In genomic region chr2:126637393-126637792, GRCh38 we compare ENCODE assay signal across 30 cellular contexts.
"Had no signal": no experiment of that assay in that cellular context is flagged by ENCODE, and none has a peak within 500 bp of the region (broad histone marks: within the 10 kb centered on the region; RNA-seq: fewer than 3 reads in every experiment).

No MANE protein-coding gene starts in this region.

- H3K4me2 ChIP-seq: hepatocyte, smooth muscle cell had no signal

- H3K27me3 ChIP-seq: ascending aorta, cardiac muscle cell, colonic mucosa, gastrocnemius medialis, hepatocyte, right atrium auricular region, vagina had no signal

- H3K27ac ChIP-seq: ascending aorta, cardiac muscle cell, colonic mucosa, gastrocnemius medialis, hepatocyte, right atrium auricular region, vagina, WERI-Rb-1 had no signal

- H3K9me3 ChIP-seq: ascending aorta, colonic mucosa, gastrocnemius medialis, mucosa of descending colon, right atrium auricular region, vagina had no signal

- H3K36me3 Mint-ChIP-seq: activated CD8-positive, alpha-beta memory T cell treated with anti-CD3 and anti-CD28 coated beads, Interleukin-2, amount 10 ng/mL, durations not matched to agents 7 days and 5 days; activated naive CD4-positive, alpha-beta T cell treated with anti-CD3 and anti-CD28 coated beads, Interleukin-2, amount 10 ng/mL, durations not matched to agents 7 days and 5 days; activated naive CD8-positive, alpha-beta T cell treated with anti-CD3 and anti-CD28 coated beads, Interleukin-2, amount 10 ng/mL, durations not matched to agents 7 days and 5 days; brain; natural killer cell treated with Interleukin-12 subunit alpha and Interleukin-12 subunit beta and Interleukin-15 and Interleukin-18, amount 100 ng/mL, for 72 hours; stimulated activated memory B cell treated with anti-CD40 and anti-IgM and Interleukin-4, amounts not matched to agents 10 μg/mL and 1 μg/mL and 100 μg/mL, for 72 hours; type B pancreatic cell had no signal

- H3K27ac Mint-ChIP-seq: activated CD4-positive, alpha-beta memory T cell treated with anti-CD3 and anti-CD28 coated beads, Interleukin-2, amount 10 ng/mL, durations not matched to agents 7 days and 5 days; activated CD8-positive, alpha-beta memory T cell treated with anti-CD3 and anti-CD28 coated beads, Interleukin-2, amount 10 ng/mL, durations not matched to agents 7 days and 5 days; activated naive CD4-positive, alpha-beta T cell treated with anti-CD3 and anti-CD28 coated beads, Interleukin-2, amount 10 ng/mL, durations not matched to agents 7 days and 5 days; activated naive CD8-positive, alpha-beta T cell treated with anti-CD3 and anti-CD28 coated beads, Interleukin-2, amount 10 ng/mL, durations not matched to agents 7 days and 5 days; brain; effector memory CD8-positive, alpha-beta T cell; natural killer cell treated with Interleukin-12 subunit alpha and Interleukin-12 subunit beta and Interleukin-15 and Interleukin-18, amount 100 ng/mL, for 72 hours; stimulated activated memory B cell treated with anti-CD40 and anti-IgM and Interleukin-4, amounts not matched to agents 10 μg/mL and 1 μg/mL and 100 μg/mL, for 72 hours; stimulated activated naive CD8-positive, alpha-beta T cell treated with anti-CD3 and anti-CD28 coated beads, Interleukin-15, amount 100 ng/mL, for 72 hours; type B pancreatic cell had no signal

- H3K4me1 Mint-ChIP-seq: activated CD4-positive, alpha-beta memory T cell treated with anti-CD3 and anti-CD28 coated beads, Interleukin-2, amount 10 ng/mL, durations not matched to agents 7 days and 5 days; activated CD8-positive, alpha-beta memory T cell treated with anti-CD3 and anti-CD28 coated beads, Interleukin-2, amount 10 ng/mL, durations not matched to agents 7 days and 5 days; activated naive CD4-positive, alpha-beta T cell treated with anti-CD3 and anti-CD28 coated beads, Interleukin-2, amount 10 ng/mL, durations not matched to agents 7 days and 5 days had no signal

- H3K36me3 ChIP-seq: ascending aorta, cardiac muscle cell, colonic mucosa, gastrocnemius medialis, right atrium auricular region, vagina, WERI-Rb-1 had no signal

- DNase-seq: activated CD4-positive, alpha-beta memory T cell treated with anti-CD3 and anti-CD28 coated beads, Interleukin-2, amount 10 ng/mL, durations not matched to agents 7 days and 5 days; activated CD4-positive, alpha-beta T cell treated with anti-CD3 and anti-CD28 coated beads for 48 hours; activated CD8-positive, alpha-beta memory T cell treated with anti-CD3 and anti-CD28 coated beads, Interleukin-2, amount 10 ng/mL, durations not matched to agents 7 days and 5 days; activated gamma-delta T cell; activated naive CD4-positive, alpha-beta T cell treated with anti-CD3 and anti-CD28 coated beads, Interleukin-2, amount 10 ng/mL, durations not matched to agents 7 days and 5 days; activated naive CD8-positive, alpha-beta T cell treated with anti-CD3 and anti-CD28 coated beads, Interleukin-2, amount 10 ng/mL, durations not matched to agents 7 days and 5 days; cerebellar nuclear complex; colonic mucosa; effector memory CD8-positive, alpha-beta T cell; gastrocnemius medialis; left cardiac atrium; left ventricle myocardium superior; mucosa of descending colon; stimulated activated CD4-positive, alpha-beta T cell treated with anti-CD3 and anti-CD28 coated beads, Interleukin-1b, Interleukin-23, amount 100 ng/mL, for 48 hours; stimulated activated CD4-positive, alpha-beta T cell treated with anti-CD3 and anti-CD28 coated beads, Interleukin-4, amount 100 ng/mL, for 4 hours; stimulated activated CD8-positive, alpha-beta memory T cell treated with anti-CD3 and anti-CD28 coated beads, Interleukin-4, amount 100 ng/mL, for 48 hours; stimulated activated naive CD8-positive, alpha-beta T cell treated with anti-CD3 and anti-CD28 coated beads, Interleukin-15, amount 100 ng/mL, for 72 hours; substantia nigra; WERI-Rb-1 had no signal

- H3K4me1 ChIP-seq: colonic mucosa, right atrium auricular region, vagina had no signal

- H3K27me3 Mint-ChIP-seq: effector memory CD8-positive, alpha-beta T cell; stimulated activated memory B cell treated with anti-CD40 and anti-IgM and Interleukin-4, amounts not matched to agents 10 μg/mL and 1 μg/mL and 100 μg/mL, for 72 hours; stimulated activated naive CD8-positive, alpha-beta T cell treated with anti-CD3 and anti-CD28 coated beads, Interleukin-15, amount 100 ng/mL, for 72 hours had no signal

- H3K4me3 ChIP-seq: ascending aorta, cardiac muscle cell, colonic mucosa, gastrocnemius medialis, hepatocyte, mucosa of descending colon, right atrium auricular region, smooth muscle cell, vagina had no signal

- ATAC-seq: activated CD4-positive, CD25-positive, alpha-beta regulatory T cell treated with anti-CD3 and anti-CD28 coated beads, Interleukin-2, amount 50 U/mL, for 24 hours; activated CD8-positive, alpha-beta memory T cell treated with anti-CD3 and anti-CD28 coated beads, Interleukin-2, amount 10 ng/mL, durations not matched to agents 7 days and 5 days; effector memory CD8-positive, alpha-beta T cell; gastrocnemius medialis; left cardiac atrium; left ventricle myocardium superior; mucosa of descending colon; natural killer cell treated with Interleukin-12 subunit alpha and Interleukin-12 subunit beta and Interleukin-15 and Interleukin-18, amount 100 ng/mL, for 72 hours; stimulated activated memory B cell treated with anti-CD40 and anti-IgM and Interleukin-4, amounts not matched to agents 10 μg/mL and 1 μg/mL and 100 μg/mL, for 72 hours; stimulated activated naive CD8-positive, alpha-beta T cell treated with anti-CD3 and anti-CD28 coated beads, Interleukin-15, amount 100 ng/mL, for 72 hours had no signal

- H3K4me3 Mint-ChIP-seq: activated CD4-positive, alpha-beta memory T cell treated with anti-CD3 and anti-CD28 coated beads, Interleukin-2, amount 10 ng/mL, durations not matched to agents 7 days and 5 days; activated CD8-positive, alpha-beta memory T cell treated with anti-CD3 and anti-CD28 coated beads, Interleukin-2, amount 10 ng/mL, durations not matched to agents 7 days and 5 days; activated naive CD4-positive, alpha-beta T cell treated with anti-CD3 and anti-CD28 coated beads, Interleukin-2, amount 10 ng/mL, durations not matched to agents 7 days and 5 days; activated naive CD8-positive, alpha-beta T cell treated with anti-CD3 and anti-CD28 coated beads, Interleukin-2, amount 10 ng/mL, durations not matched to agents 7 days and 5 days; brain; effector memory CD8-positive, alpha-beta T cell; natural killer cell treated with Interleukin-12 subunit alpha and Interleukin-12 subunit beta and Interleukin-15 and Interleukin-18, amount 100 ng/mL, for 72 hours; stimulated activated memory B cell treated with anti-CD40 and anti-IgM and Interleukin-4, amounts not matched to agents 10 μg/mL and 1 μg/mL and 100 μg/mL, for 72 hours; stimulated activated naive CD8-positive, alpha-beta T cell treated with anti-CD3 and anti-CD28 coated beads, Interleukin-15, amount 100 ng/mL, for 72 hours; type B pancreatic cell had no signal
